15 cellular contexts compared by ENCODE assay signal in genomic region chr5:67879619-67880357, GRCh38.
DNase-seq lines count a peak whose midpoint lies in the region; ATAC-seq and TF ChIP-seq lines count a peak whose summit lies in the region.
"Had no signal": no experiment of that assay in that cellular context is flagged by ENCODE, and none has a peak within 500 bp of the region (broad histone marks: within the 10 kb centered on the region; RNA-seq: fewer than 3 reads in every experiment).

No MANE protein-coding gene starts in this region.

- TF ChIP-seq CTCF in epithelial cell of esophagus (IDR thresholded peaks at IDR 0.05; ENCODE audit: insufficient read depth, low read depth, low read length, missing control alignments), result no peak

- ATAC-seq in Right ventricle myocardium inferior (peak; percentile 63), left colon (peak; percentile 67), GM21737 (IDR thresholded peaks at IDR 0.05; ENCODE audit: unreplicated experiment) (no peak)
- ATAC-seq: A549; GM12878; naive thymus-derived CD8-positive, alpha-beta T cell had no signal

- in situ Hi-C loops in ACHN (cut with HindIII; ENCODE audit: low pct_ligation_motif_present, low pct_unique_long_range_greater_than_20kb, low sequenced_read_pairs), result no loop called here

- H3K4me3 ChIP-seq in epithelial cell of esophagus (ENCODE audit: low read length), result no peak overlapping the region
- H3K4me3 ChIP-seq: A549, cardiac muscle cell, GM12878 had no signal

- intact Hi-C loops in Right ventricle myocardium inferior (cut with DNase I), result no loop called here
- intact Hi-C loops in cardiac septum (cut with DNase I), result no loop called here
- intact Hi-C loops in left colon (cut with DNase I, micrococcal nuclease), result no loop called here

- DNase-seq in Right ventricle myocardium inferior (ENCODE audit: missing footprints) (no peak), cardiac septum (ENCODE audit: low spot score) (no peak), epithelial cell of esophagus (ENCODE audit: low read depth) (peak; percentile 84), left colon (no peak), ACHN (no peak), MV-4-11 (lab: John Stamatoyannopoulos, UW) (no peak)
- DNase-seq in stimulated activated CD4-positive, alpha-beta T cell treated with anti-CD3 and anti-CD28 coated beads, Interleukin-4, amount 100 ng/mL, for 1 hour, result no peak
- DNase-seq: activated T-cell treated with anti-CD3 and anti-CD28 coated beads, Interleukin-2, amount 50 U/mL, for 48 hours; naive thymus-derived CD8-positive, alpha-beta T cell; NCI-H187; NK-92 treated with Interleukin-12 subunit alpha and Interleukin-12 subunit beta, amount 100 ng/mL, for 24 hours had no signal
